In genomic region chr19:6056801-6057650, GRCh38 we compare ENCODE assay signal across 9 cellular contexts. TPM values are rescaled to one million over a fixed set of nuclear protein-coding genes. Genes with fewer than 3 reads are reported as not detected.
DNase-seq lines count a peak whose midpoint lies in the region; ATAC-seq and TF ChIP-seq lines count a peak whose summit lies in the region.
"Had no signal": no experiment of that assay in that cellular context is flagged by ENCODE, and none has a peak within 500 bp of the region (broad histone marks: within the 10 kb centered on the region; RNA-seq: fewer than 3 reads in every experiment).

No MANE protein-coding gene starts in this region.

- H4K20me1 ChIP-seq in fibroblast of lung (ENCODE audit: control insufficient read depth, extremely low read depth, insufficient read depth, low read length): no peaks in the 10 kb centered on the region

- no peaks in the 10 kb centered on the region for H3K27me3 ChIP-seq in fibroblast of lung (ENCODE audit: control insufficient read depth, insufficient read depth, low read length)

- peaks cover 32% of the 10 kb centered on the region for H3K27me3 Mint-ChIP-seq in nephron progenitor cell (ENCODE audit: low read depth, poor library complexity)

- peak overlapping the region; percentile 69 for H3K9ac ChIP-seq in fibroblast of lung (ENCODE audit: insufficient read depth, low read length)

- no peak for ATAC-seq in HG03135 (IDR thresholded peaks at IDR 0.05; ENCODE audit: unreplicated experiment)

- H3K4me2 ChIP-seq in fibroblast of lung (ENCODE audit: extremely low read depth, insufficient read depth, low read length): peak overlapping the region; percentile 74

- H2AFZ ChIP-seq in fibroblast of lung (ENCODE audit: low read length): peak overlapping the region; percentile 30

- no peak overlapping the region for H3K4me3 Mint-ChIP-seq in nephron progenitor cell
- H3K4me3 Mint-ChIP-seq: central memory CD8-positive, alpha-beta T cell had no signal

- peaks cover 12% of the 10 kb centered on the region for H3K36me3 Mint-ChIP-seq in nephron progenitor cell (ENCODE audit: low read depth)

- no peaks in the 10 kb centered on the region for H3K36me3 ChIP-seq in fibroblast of lung (ENCODE audit: control insufficient read depth, insufficient read depth, low read length)

- TF ChIP-seq CTCF in fibroblast of lung (conservative IDR thresholded peaks at IDR 0.05 in 1 of 2, IDR thresholded peaks at IDR 0.05 in 1 of 2; ENCODE audit: low read depth in 1 of 2, low read length in 2 of 2) (no peak), nephron progenitor cell (IDR thresholded peaks at IDR 0.05) (no peak), GM13976 (IDR thresholded peaks at IDR 0.05; ENCODE audit: borderline replicate concordance, control extremely low read depth, extremely low read depth, insufficient read depth, missing control alignments) (no peak)

- DNase-seq in C1 segment of cervical spinal cord (lab: John Stamatoyannopoulos, UW): peak in 11 of 14 donors; percentile 40 to 84 (median 72)
- peak; percentile 78 to 88 for DNase-seq in Kasumi-1 (lab: John Stamatoyannopoulos, UW)
- peak; percentile 45 for DNase-seq in T-helper 22 cell (ENCODE audit: low read depth)
- DNase-seq in fibroblast of lung (ENCODE audit: low read depth in 2 of 2): peak; percentile 92 to 94
- no peak for DNase-seq in nephron progenitor cell
- DNase-seq in GM13976 (ENCODE audit: low spot score): no peak
- no peak for DNase-seq in HuH-7.5 (ENCODE audit: low spot score)

- H3K27ac ChIP-seq in fibroblast of lung (ENCODE audit: insufficient read depth, low read length): peak overlapping the region; percentile 97

- no peaks in the 10 kb centered on the region for H3K79me2 ChIP-seq in fibroblast of lung (ENCODE audit: control insufficient read depth, insufficient read depth, low read length)

- H3K4me1 Mint-ChIP-seq in nephron progenitor cell: peaks cover 53% of the 10 kb centered on the region
- H3K4me1 Mint-ChIP-seq: central memory CD8-positive, alpha-beta T cell had no signal

- no peaks in the 10 kb centered on the region for H3K9me3 ChIP-seq in fibroblast of lung (ENCODE audit: control insufficient read depth, insufficient read depth, low read depth, low read length)

- H3K4me1 ChIP-seq in fibroblast of lung (ENCODE audit: control insufficient read depth, extremely low read depth, insufficient read depth, low read length): peaks cover 18% of the 10 kb centered on the region

- H3K27ac Mint-ChIP-seq in nephron progenitor cell: peak overlapping the region; percentile 70

- in situ Hi-C loops in GM13976 (cut with MboI; ENCODE audit: low sequenced_read_pairs, unreplicated experiment): no loop called here

- peaks cover 31% of the 10 kb centered on the region for H3K9me3 Mint-ChIP-seq in nephron progenitor cell
- H3K9me3 Mint-ChIP-seq: central memory CD8-positive, alpha-beta T cell had no signal

- H3K4me3 ChIP-seq in fibroblast of lung (replicated peaks in 1 of 4; ENCODE audit: control extremely low read depth in 1 of 4, insufficient read depth in 1 of 4, low read depth in 3 of 4, low read length in 4 of 4): peak overlapping the region in 1 of 4 experiments; percentile 13

RNA-seq across cellular contexts. Expression of gene RFX2, which starts 53.3 kb away (rescaled TPM):
- total RNA-seq in fibroblast of lung: 5.9 and 9.6 TPM in 2 replicates
- 2.5 and 4.4 TPM in 2 replicates for polyA plus RNA-seq in fibroblast of lung
- 3.6 and 4.7 TPM in 2 replicates for polyA plus RNA-seq in fibroblast of lung (2012)
- 21.3 and 23.8 TPM in 2 replicates for polyA minus RNA-seq in fibroblast of lung (ENCODE audit: low replicate concordance)

Comparison
In these comparisons a context has a peak if more than half of its experiments do, and no peak if none do; other contexts are left out.
1. DNase-seq: peak in C1 segment of cervical spinal cord (11 of 14), Kasumi-1 (2 of 2), T-helper 22 cell (single experiment) and fibroblast of lung (2 of 2); none in nephron progenitor cell (single experiment), GM13976 (single experiment) and HuH-7.5 (single experiment).